In the genomic region with DNA sequence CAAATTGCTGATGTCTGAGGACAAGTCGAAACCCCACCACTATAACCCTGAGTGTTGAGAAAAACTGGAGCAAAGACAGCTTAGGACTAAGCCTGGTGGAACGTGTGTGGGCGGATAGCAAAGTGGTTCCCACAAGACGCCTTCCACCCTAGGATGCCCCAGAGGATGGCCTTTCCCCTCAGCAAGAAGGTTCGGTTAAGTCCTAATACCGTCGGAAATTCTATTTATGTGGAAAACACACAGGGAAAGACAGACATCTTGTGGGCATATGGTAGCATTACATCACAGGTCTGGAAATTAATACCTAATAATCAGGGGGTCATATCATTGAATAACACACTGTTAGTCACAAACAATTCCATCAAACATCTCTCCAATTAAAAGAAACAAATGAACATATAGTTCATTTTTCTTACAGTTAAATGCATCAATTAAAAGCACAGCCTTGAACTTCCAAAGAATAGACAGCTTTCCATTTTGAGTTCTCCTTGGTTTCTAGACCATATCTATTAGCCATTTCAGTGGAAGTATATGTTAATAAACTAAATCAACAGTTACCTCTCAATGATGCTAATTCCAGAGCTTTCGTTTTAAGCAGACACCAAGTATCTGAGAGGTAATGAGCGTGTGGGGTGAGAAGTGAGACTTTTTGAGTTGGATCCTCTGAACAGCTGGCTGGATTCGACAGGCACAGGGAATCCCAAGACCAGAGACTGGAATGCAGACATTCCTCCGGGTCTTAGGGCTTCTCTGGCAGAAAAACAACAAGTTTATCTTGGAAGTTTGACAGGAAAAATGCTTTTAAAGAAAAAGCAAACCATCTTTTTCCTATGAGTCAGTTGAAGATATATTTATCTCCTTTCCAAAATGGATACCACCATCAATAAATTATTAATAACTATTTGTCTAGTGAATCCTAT, we compare ENCODE assay signal across 7 cellular contexts. TPM values are rescaled to one million over a fixed set of nuclear protein-coding genes. Genes with fewer than 3 reads are reported as not detected.
DNase-seq lines count a peak whose midpoint lies in the region; ATAC-seq and TF ChIP-seq lines count a peak whose summit lies in the region.

No MANE protein-coding gene starts in this region.

- H3K27me3 ChIP-seq in smooth muscle cell (ENCODE audit: low read depth) = no peaks in the 10 kb centered on the region

- WGBS in smooth muscle cell (ENCODE audit: low lambda C conversion rate) = 8% methylated on average over 11 of the region's 11 CpGs

- H3K27ac ChIP-seq in smooth muscle cell (ENCODE audit: low read depth) = peak overlapping the region; percentile 64

- peaks cover 14% of the 10 kb centered on the region for H3F3A ChIP-seq in smooth muscle cell (ENCODE audit: low read depth)

- H3K27me3 Mint-ChIP-seq in T-helper 17 cell = peaks cover 6% of the 10 kb centered on the region

- H3K4me1 ChIP-seq in smooth muscle cell (ENCODE audit: low read depth) = peaks cover 12% of the 10 kb centered on the region

- TF ChIP-seq CTCF in smooth muscle cell (IDR thresholded peaks at IDR 0.05; ENCODE audit: borderline replicate concordance, insufficient read depth, poor library complexity, severe bottlenecking) = peak; percentile 76

- H3K4me2 ChIP-seq in smooth muscle cell = peak overlapping the region; percentile 75

- peak overlapping the region; percentile 41 for H3K27ac Mint-ChIP-seq in T-helper 17 cell

- peaks cover 22% of the 10 kb centered on the region for H3K4me1 Mint-ChIP-seq in T-helper 17 cell

- no peak overlapping the region for H2AFZ ChIP-seq in smooth muscle cell (ENCODE audit: low read depth)

- no peaks in the 10 kb centered on the region for H3K36me3 ChIP-seq in smooth muscle cell (ENCODE audit: low read depth)

- H3K4me3 Mint-ChIP-seq in T-helper 17 cell = peak overlapping the region; percentile 19

- ATAC-seq in T-helper 17 cell = no peak

- H3K9me3 ChIP-seq in T-helper 17 cell (ENCODE audit: control insufficient read depth, low read length, poor library complexity, severe bottlenecking) = no peaks in the 10 kb centered on the region
- no peaks in the 10 kb centered on the region for H3K9me3 ChIP-seq in smooth muscle cell (replicated peaks; ENCODE audit: low read depth)

- H3K9ac ChIP-seq in smooth muscle cell (ENCODE audit: low read depth) = no peak overlapping the region

- peak; percentile 24 for DNase-seq in GM04504 (ENCODE audit: low read depth)
- DNase-seq in NCI-H1105 (lab: John Stamatoyannopoulos, UW) = peak; percentile 78
- no peak for DNase-seq in T-helper 17 cell
- peak; percentile 60 for DNase-seq in foreskin melanocyte
- DNase-seq in smooth muscle cell (lab: John Stamatoyannopoulos, UW; ENCODE audit: unreplicated experiment) = peak; percentile 2
- DNase-seq in GDM1 (lab: John Stamatoyannopoulos, UW) = no peak
- no peak for DNase-seq in activated CD8-positive, alpha-beta memory T cell treated with anti-CD3 and anti-CD28 coated beads for 24 hours

- peaks cover 20% of the 10 kb centered on the region for H3K79me2 ChIP-seq in smooth muscle cell (ENCODE audit: low read depth)

- peak overlapping the region; percentile 17 for H3K4me3 ChIP-seq in smooth muscle cell

- peaks cover 3% of the 10 kb centered on the region for H3K36me3 Mint-ChIP-seq in T-helper 17 cell (ENCODE audit: low read depth)

- peaks cover 14% of the 10 kb centered on the region for H4K20me1 ChIP-seq in smooth muscle cell (ENCODE audit: low read depth)

RNA-seq across cellular contexts. Expression of a gene that starts 2.9 kb away (rescaled TPM):
- 10 to 100 TPM; 28.9 to 36.3 TPM for total RNA-seq in T-helper 17 cell
- 25.4 and 32.0 TPM in 2 replicates for total RNA-seq in smooth muscle cell
- polyA plus RNA-seq in smooth muscle cell = 10.2 and 15.5 TPM in 2 replicates

Comparison
In these comparisons a context has a peak if more than half of its experiments do, and no peak if none do; other contexts are left out.
1. DNase-seq: peak in GM04504 (single experiment), NCI-H1105 (single experiment), foreskin melanocyte (single experiment) and smooth muscle cell (single experiment); none in T-helper 17 cell (0 of 3), GDM1 (single experiment) and activated CD8-positive, alpha-beta memory T cell treated with anti-CD3 and anti-CD28 coated beads for 24 hours (single experiment).